Comparison of ENCODE assay signal across 22 cellular contexts in genomic region chr2:112917856-112918255, GRCh38. TPM values are rescaled to one million over a fixed set of nuclear protein-coding genes. Genes with fewer than 3 reads are reported as not detected.
DNase-seq lines count a peak whose midpoint lies in the region; ATAC-seq and TF ChIP-seq lines count a peak whose summit lies in the region.
"Had no signal": no experiment of that assay in that cellular context is flagged by ENCODE, and none has a peak within 500 bp of the region (broad histone marks: within the 10 kb centered on the region; RNA-seq: fewer than 3 reads in every experiment).

No MANE protein-coding gene starts in this region.

- CTCF ChIA-PET in CD8-positive, alpha-beta memory T cell (lab: Charles Lee), result interaction anchor here (1.1 to 4.2 kb wide), 2 partner anchors 8 to 33 kb away, joined by 4 to 10 read pairs; no protein-coding TSS in a partner anchor

- no peak overlapping the region for H2BK15ac ChIP-seq in neuronal stem cell (ENCODE audit: low read length)

- intact Hi-C loops in esophagus muscularis mucosa (cut with DNase I), result no loop called here

- no peaks in the 10 kb centered on the region for H3K36me3 ChIP-seq in CD8-positive, alpha-beta memory T cell (ENCODE audit: insufficient read depth, low read length)
- H3K36me3 ChIP-seq in esophagus muscularis mucosa (no peaks in the 10 kb centered on the region), neuronal stem cell (replicated peaks in 1 of 2; ENCODE audit: control insufficient read depth in 2 of 2, insufficient read depth in 2 of 2, low read length in 2 of 2) (no peaks in the 10 kb centered on the region)

- ATAC-seq in HG02885 (IDR thresholded peaks at IDR 0.05; ENCODE audit: poor library complexity, unreplicated experiment) (no peak), HG02840 (IDR thresholded peaks at IDR 0.05; ENCODE audit: low FRiP score, unreplicated experiment) (no peak)
- ATAC-seq: GM12878 had no signal

- no peak overlapping the region for H2BK12ac ChIP-seq in neuronal stem cell (ENCODE audit: low read length)

- H2BK120ac ChIP-seq in neuronal stem cell (ENCODE audit: low read depth, low read length), result no peak overlapping the region

- POLR2A ChIA-PET in CD8-positive, alpha-beta memory T cell (lab: Charles Lee), result no interaction called here

- H3K27ac ChIP-seq in CD8-positive, alpha-beta memory T cell (ENCODE audit: low read depth, low read length), result no peak overlapping the region
- H3K27ac ChIP-seq in cingulate gyrus (ENCODE audit: low read depth, low read length), result peak overlapping the region; percentile 29
- no peak overlapping the region for H3K27ac ChIP-seq in esophagus muscularis mucosa (replicated peaks in 1 of 4)
- no peak overlapping the region for H3K27ac ChIP-seq in neuronal stem cell (replicated peaks; ENCODE audit: low read length)
- H3K27ac ChIP-seq: GM23248 had no signal

- H3K27me3 Mint-ChIP-seq in CD8-positive, alpha-beta memory T cell, result peaks cover 0 to 2% of the 10 kb centered on the region in 2 donors
- H3K27me3 Mint-ChIP-seq: CD4-positive, alpha-beta memory T cell had no signal

- no peaks in the 10 kb centered on the region for H3K79me1 ChIP-seq in neuronal stem cell (ENCODE audit: low read depth, low read length)

- no peak overlapping the region for H3K4me3 ChIP-seq in CD8-positive, alpha-beta memory T cell (ENCODE audit: low read length)
- H3K4me3 ChIP-seq in esophagus muscularis mucosa (no peak overlapping the region), neuronal stem cell (ENCODE audit: low read length in 2 of 2) (no peak overlapping the region)
- H3K4me3 ChIP-seq: GM12878, GM23248 had no signal

- no peak overlapping the region for H4K91ac ChIP-seq in neuronal stem cell (ENCODE audit: low read depth, low read length, poor library complexity)

- no peak overlapping the region for H2BK5ac ChIP-seq in neuronal stem cell (ENCODE audit: low read length)

- no peak overlapping the region for H3K4me3 Mint-ChIP-seq in CD8-positive, alpha-beta memory T cell
- H3K4me3 Mint-ChIP-seq: CD4-positive, alpha-beta memory T cell had no signal

- peak overlapping the region; percentile 22 for H3K18ac ChIP-seq in neuronal stem cell (ENCODE audit: low read length)

- H3K9me3 ChIP-seq in CD8-positive, alpha-beta memory T cell (ENCODE audit: low read length), result no peaks in the 10 kb centered on the region
- H3K9me3 ChIP-seq in esophagus muscularis mucosa (no peaks in the 10 kb centered on the region), neuronal stem cell (replicated peaks in 1 of 2; ENCODE audit: control insufficient read depth in 2 of 2, insufficient read depth in 1 of 2, low read depth in 1 of 2, low read length in 2 of 2) (peaks cover 0 to 4% of the 10 kb centered on the region in 2 donors)

- TF ChIP-seq EP300 in esophagus muscularis mucosa (IDR thresholded peaks at IDR 0.05), result no peak

- no peak overlapping the region for H2AK5ac ChIP-seq in neuronal stem cell (ENCODE audit: low read depth, low read length)

- WGBS in esophagus muscularis mucosa, result 95% methylated on average over 5 of the region's 5 CpGs
- WGBS in neuronal stem cell (ENCODE audit: extremely low coverage in 2 of 2, insufficient read length in 2 of 2, insufficient replicate concordance in 1 of 2), 2 donors, result no CpG with 5 or more reads among the region's 5 CpGs

- H3K4me1 ChIP-seq in CD8-positive, alpha-beta memory T cell (ENCODE audit: insufficient read depth, low read length), result peaks cover 27% of the 10 kb centered on the region
- H3K4me1 ChIP-seq in esophagus muscularis mucosa (no peaks in the 10 kb centered on the region), neuronal stem cell (ENCODE audit: control insufficient read depth in 2 of 2, insufficient read depth in 1 of 2, low read depth in 1 of 2, low read length in 2 of 2) (no peaks in the 10 kb centered on the region)

- no peak overlapping the region for H3K23ac ChIP-seq in neuronal stem cell (ENCODE audit: low read depth, low read length, poor library complexity)

- H3K27me3 ChIP-seq in CD8-positive, alpha-beta memory T cell (ENCODE audit: insufficient read depth, low read length, poor library complexity, severe bottlenecking), result no peaks in the 10 kb centered on the region
- H3K27me3 ChIP-seq in esophagus muscularis mucosa (peaks cover 0 to 3% (median 0%) of the 10 kb centered on the region in 4 donors), neuronal stem cell (ENCODE audit: control insufficient read depth in 3 of 3, insufficient read depth in 3 of 3, low read depth in 1 of 3, low read length in 3 of 3) (peaks cover 0 to 17% (median 0%) of the 10 kb centered on the region in 3 experiments)

- H3K9me3 Mint-ChIP-seq in CD8-positive, alpha-beta memory T cell, result peaks cover 0 to 2% (median 0%) of the 10 kb centered on the region in 5 donors

- TF ChIP-seq POLR2A in esophagus muscularis mucosa (IDR thresholded peaks at IDR 0.05; ENCODE audit: low read depth), result no peak

- no peak overlapping the region for H3K14ac ChIP-seq in neuronal stem cell (ENCODE audit: low read length)

- no peak for DNase-seq in CD8-positive, alpha-beta memory T cell
- peak; percentile 74 for DNase-seq in esophagus muscularis mucosa (ENCODE audit: extremely low spot score)
- no peak for DNase-seq in neuronal stem cell (ENCODE audit: low spot score)
- DNase-seq in hippocampal formation (lab: John Stamatoyannopoulos, UW), result no peak
- DNase-seq in NCI-H226, result no peak
- DNase-seq: C1 segment of cervical spinal cord; CD4-positive, alpha-beta memory T cell; DMS 273 treated with DMSO at 0.1 percent for 48 hours; DMS79; EL; GDM1; GM23248; H7; HCEC 1CT had no signal

- no peak for TF ChIP-seq CTCF in esophagus muscularis mucosa (IDR thresholded peaks at IDR 0.05)

- no peak overlapping the region for H3K4me2 ChIP-seq in neuronal stem cell (ENCODE audit: insufficient read depth, low read length, poor library complexity, severe bottlenecking)

- H3K9ac ChIP-seq in neuronal stem cell (ENCODE audit: low read depth, low read length, poor library complexity), result peak overlapping the region; percentile 30
- H3K9ac ChIP-seq: GM23248 had no signal

- H2AFZ ChIP-seq in neuronal stem cell (ENCODE audit: low read length), result no peak overlapping the region
- H2AFZ ChIP-seq: GM23248 had no signal

- no peak overlapping the region for H3K4ac ChIP-seq in neuronal stem cell (ENCODE audit: low read length)

- H3K27ac Mint-ChIP-seq in CD8-positive, alpha-beta memory T cell, result peak overlapping the region in 6 of 8 donors; percentile 12 to 94 (median 34)

- H3K36me3 Mint-ChIP-seq in CD8-positive, alpha-beta memory T cell, result no peaks in the 10 kb centered on the region
- H3K36me3 Mint-ChIP-seq: CD4-positive, alpha-beta memory T cell had no signal

- peaks cover 38 to 62% (median 40%) of the 10 kb centered on the region in 3 donors for H3K4me1 Mint-ChIP-seq in CD8-positive, alpha-beta memory T cell

- H4K8ac ChIP-seq in neuronal stem cell (ENCODE audit: low read depth, low read length), result no peak overlapping the region

RNA-seq across cellular contexts. Expression of gene IL37, which starts 6.9 kb away (rescaled TPM):
- not detected for total RNA-seq in CD8-positive, alpha-beta memory T cell
- polyA plus RNA-seq in CD8-positive, alpha-beta memory T cell, result not detected
- total RNA-seq in esophagus muscularis mucosa, result not detected
- 0.07 TPM for polyA plus RNA-seq in neuronal stem cell (2013, experiment 1 of 2)
- 0.07 TPM for polyA plus RNA-seq in neuronal stem cell (2013, experiment 2 of 2)
- total RNA-seq: A172; A673; CD4-positive, alpha-beta memory T cell; GM12878; GM23248; H1 had no signal
- polyA plus RNA-seq: BJ; CD4-positive, alpha-beta memory T cell; GM23248 had no signal

RNA-seq across cellular contexts. Expression of gene IL36G, which starts 60.0 kb away (rescaled TPM):
- total RNA-seq in CD8-positive, alpha-beta memory T cell, result not detected
- not detected for polyA plus RNA-seq in CD8-positive, alpha-beta memory T cell
- total RNA-seq in esophagus muscularis mucosa, result not detected
- 0.06 TPM for polyA plus RNA-seq in neuronal stem cell (2013, experiment 1 of 2)
- 0.17 TPM for polyA plus RNA-seq in neuronal stem cell (2013, experiment 2 of 2)
- total RNA-seq: A172; A673; CD4-positive, alpha-beta memory T cell; GM12878; GM23248; H1; H7 had no signal
- polyA plus RNA-seq: BJ; CD4-positive, alpha-beta memory T cell; GM23248 had no signal
